Comparison of ENCODE assay signal across 2 cellular contexts in genomic region chr2:61853086-61853847, GRCh38.
A peak's percentile ranks its signal among the peaks of the same experiment; 100 is the strongest.
TF ChIP-seq lines count a peak whose summit lies in the region.

No MANE protein-coding gene starts in this region.

TF ChIP-seq in A549, 52 proteins besides CTCF, POLR2A, EP300 and RAD21 (continued from another document):
- no peak for TF ChIP-seq REST (IDR thresholded peaks at IDR 0.05)
- TF ChIP-seq USF2 (IDR thresholded peaks at IDR 0.05) = peak; percentile 79
- no peak for TF ChIP-seq GATA3 (IDR thresholded peaks at IDR 0.05; ENCODE audit: borderline replicate concordance)
TF ChIP-seq in A549: peak in this region for 2.

TF ChIP-seq in HCT116, 20 proteins besides CTCF, POLR2A, EP300 and RAD21 (continued from another document):
- peak; percentile 73; the same call in 1 of the 2 replicates for TF ChIP-seq MAX (IDR thresholded peaks at IDR 0.05)
- no peak for TF ChIP-seq FOSL1 (IDR thresholded peaks at IDR 0.05; ENCODE audit: low read depth)
- no peak for TF ChIP-seq SRF (IDR thresholded peaks at IDR 0.05; ENCODE audit: low read depth)
- TF ChIP-seq SP1 (IDR thresholded peaks at IDR 0.05; ENCODE audit: low read depth) = peak; percentile 38; the same call in 1 of the 2 replicates
- no peak for TF ChIP-seq TCF7L2 (IDR thresholded peaks at IDR 0.05; ENCODE audit: borderline replicate concordance, extremely low read depth, insufficient read depth, insufficient read length)
